Comparison of ENCODE assay signal across 23 cellular contexts in genomic region chr14:89688520-89688919, GRCh38.
"Had no signal": no experiment of that assay in that cellular context is flagged by ENCODE, and none has a peak within 500 bp of the region (broad histone marks: within the 10 kb centered on the region; RNA-seq: fewer than 3 reads in every experiment).

No MANE protein-coding gene starts in this region.

- H3K79me2 ChIP-seq: hepatocyte had no signal

- H3K4me2 ChIP-seq: hepatocyte had no signal

- H3K4me1 ChIP-seq: colonic mucosa, gastrocnemius medialis, heart left ventricle, left lung, lower lobe of right lung had no signal

- H3K36me3 ChIP-seq: colonic mucosa, esophagus squamous epithelium, gastrocnemius medialis, heart left ventricle, left lung, lower lobe of right lung had no signal

- ATAC-seq: effector memory CD8-positive, alpha-beta T cell; esophagus mucosa; gastrocnemius medialis; heart left ventricle; left lung; left ventricle myocardium superior; lower lobe of right lung had no signal

- H3K27me3 Mint-ChIP-seq: dendritic cell treated with granulocyte-macrophage colony-stimulating factor and Interleukin-4, amounts not matched to agents 40 ng/mL and 50 ng/mL, for 4 days; effector memory CD8-positive, alpha-beta T cell had no signal

- H3K4me3 Mint-ChIP-seq: dendritic cell treated with granulocyte-macrophage colony-stimulating factor and Interleukin-4, amounts not matched to agents 40 ng/mL and 50 ng/mL, for 4 days; effector memory CD8-positive, alpha-beta T cell; endodermal cell; immature natural killer cell had no signal

- H3K4me1 Mint-ChIP-seq: endodermal cell, immature natural killer cell had no signal

- DNase-seq: cerebellar nuclear complex; colonic mucosa; cortex of kidney; effector CD8-positive, alpha-beta T cell; effector memory CD8-positive, alpha-beta T cell; endodermal cell; erythroblast; esophagus squamous epithelium; foreskin melanocyte; gastrocnemius medialis; heart left ventricle; hypothalamus; immature natural killer cell; left cardiac atrium; left lung; left ventricle myocardium superior; lower lobe of right lung; mesenchymal stem cell; midbrain had no signal

- H3K4me3 ChIP-seq: colonic mucosa, esophagus squamous epithelium, gastrocnemius medialis, heart left ventricle, hepatocyte, left lung, lower lobe of right lung had no signal

- H2AFZ ChIP-seq: hepatocyte had no signal

- H3K27ac Mint-ChIP-seq: dendritic cell treated with granulocyte-macrophage colony-stimulating factor and Interleukin-4, amounts not matched to agents 40 ng/mL and 50 ng/mL, for 4 days; endodermal cell; immature natural killer cell had no signal

- H3K27me3 ChIP-seq: colonic mucosa, esophagus squamous epithelium, gastrocnemius medialis, heart left ventricle, hepatocyte, left lung had no signal

- H3K27ac ChIP-seq: colonic mucosa, epithelial cell of prostate, esophagus squamous epithelium, gastrocnemius medialis, heart left ventricle, hepatocyte, left lung, lower lobe of right lung had no signal
